1 cellular context compared by ENCODE assay signal in the genomic region with DNA sequence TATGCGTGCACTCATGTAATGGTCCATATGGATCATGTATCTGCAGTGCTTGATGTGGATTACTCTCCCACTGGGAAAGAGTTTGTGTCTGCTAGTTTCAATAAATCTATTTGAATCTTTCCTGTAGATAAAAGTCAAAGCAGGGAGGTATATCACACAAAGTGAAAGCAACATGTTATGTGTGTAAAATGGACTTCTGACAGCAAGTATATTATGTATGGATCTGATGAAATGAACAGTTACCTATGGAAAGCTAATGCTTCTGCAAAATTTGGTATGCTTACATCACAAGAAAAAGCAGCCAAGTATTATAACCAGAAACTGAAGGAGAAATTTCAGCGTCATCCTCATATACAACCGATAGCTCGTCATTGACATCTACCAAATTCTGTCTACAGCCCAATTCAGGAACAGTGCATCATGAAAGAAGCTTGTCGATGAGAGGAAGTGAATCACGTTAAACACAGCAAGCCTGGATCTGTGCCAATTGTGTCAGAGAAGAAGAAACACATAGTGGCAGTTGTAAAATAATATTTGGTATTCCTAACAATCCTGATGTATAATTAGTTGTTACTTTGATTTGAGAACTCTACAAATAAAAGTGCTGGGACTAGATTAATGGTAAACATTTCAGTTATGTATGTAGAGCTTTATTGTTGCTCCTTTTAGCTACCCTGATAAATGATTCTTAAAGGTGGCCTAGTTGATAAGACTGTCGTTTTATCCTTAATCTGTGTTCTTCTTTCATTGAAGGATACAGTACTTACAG.
TF ChIP-seq lines count a peak whose summit lies in the region.

No MANE protein-coding gene starts in this region.

TF ChIP-seq in K562, 482 proteins besides CTCF, POLR2A, EP300 and RAD21 (continued from another document and continues in another):
- TF ChIP-seq HEY1 (CRISPR knock-in tag; IDR thresholded peaks at IDR 0.05; ENCODE audit: borderline replicate concordance) (no peak), CUX1 (CRISPR knock-in tag; IDR thresholded peaks at IDR 0.05) (no peak), ZNF75A (CRISPR knock-in tag; IDR thresholded peaks at IDR 0.05) (no peak), ZNF778 (CRISPR knock-in tag; IDR thresholded peaks at IDR 0.05) (no peak), ZNF175 (CRISPR knock-in tag; IDR thresholded peaks at IDR 0.05; ENCODE audit: low read depth) (0 out of 2 replicates have a peak, but pooled peaks have one; percentile 31), TCF3 (CRISPR knock-in tag; IDR thresholded peaks at IDR 0.05) (peak; percentile 40; the same call in 1 of the 2 replicates), DPF2 (IDR thresholded peaks at IDR 0.05) (peak; percentile 21; the same call in 1 of the 2 replicates), ESRRB (CRISPR knock-in tag; IDR thresholded peaks at IDR 0.05; ENCODE audit: borderline replicate concordance) (no peak), TEAD4 (IDR thresholded peaks at IDR 0.05; ENCODE audit: low read length) (peak; percentile 48), TEAD4 (CRISPR knock-in tag; IDR thresholded peaks at IDR 0.05; ENCODE audit: borderline replicate concordance) (no peak), NR1H2 (CRISPR knock-in tag; IDR thresholded peaks at IDR 0.05) (no peak), RFX1 (IDR thresholded peaks at IDR 0.05) (no peak), FUS (optimal IDR thresholded peaks at IDR 0.05; ENCODE audit: low read depth, low read length) (no peak), ZNF764 (CRISPR knock-in tag; IDR thresholded peaks at IDR 0.05; ENCODE audit: low read depth) (no peak), PKNOX1 (IDR thresholded peaks at IDR 0.05) (0 out of 2 replicates have a peak, but pooled peaks have one; percentile 9), E2F4 (CRISPR knock-in tag; IDR thresholded peaks at IDR 0.05; ENCODE audit: low read depth) (no peak), EHMT2 (IDR thresholded peaks at IDR 0.05) (no peak), BRF1 (IDR thresholded peaks at IDR 0.05; ENCODE audit: borderline replicate concordance, extremely low read depth, insufficient read length) (no peak), TGIF2 (CRISPR knock-in tag; IDR thresholded peaks at IDR 0.05) (no peak), CHD2 (IDR thresholded peaks at IDR 0.05; ENCODE audit: low read depth, low read length) (no peak), SETDB1 (IDR thresholded peaks at IDR 0.05; ENCODE audit: low read length) (no peak), BACH1 (tag; IDR thresholded peaks at IDR 0.05) (no peak), DEAF1 (CRISPR knock-in tag; IDR thresholded peaks at IDR 0.05) (no peak), FOSL1 (tag; conservative IDR thresholded peaks at IDR 0.05) (peak; percentile 58; the same call in 1 of the 2 replicates), ATF1 (CRISPR knock-in tag; IDR thresholded peaks at IDR 0.05) (no peak), ATF1 (tag; IDR thresholded peaks at IDR 0.05) (peak; percentile 49), RBFOX2 (IDR thresholded peaks at IDR 0.05; ENCODE audit: low read depth, low read length) (no peak), TAF15 (IDR thresholded peaks at IDR 0.05; ENCODE audit: low read depth, low read length) (no peak), HOXB6 (CRISPR knock-in tag; IDR thresholded peaks at IDR 0.05; ENCODE audit: borderline replicate concordance) (no peak), RBM22 (IDR thresholded peaks at IDR 0.05; ENCODE audit: low read depth, low read length, poor library complexity, severe bottlenecking) (no peak), PHF21A (IDR thresholded peaks at IDR 0.05; ENCODE audit: borderline replicate concordance, low read depth) (no peak), PCBP1 (IDR thresholded peaks at IDR 0.05; ENCODE audit: low read depth, low read length, poor library complexity, severe bottlenecking) (no peak), POU5F1 (IDR thresholded peaks at IDR 0.05; ENCODE audit: borderline replicate concordance, low read depth, low read length, partially characterized antibody) (no peak)
- TF ChIP-seq, protein P1, sequence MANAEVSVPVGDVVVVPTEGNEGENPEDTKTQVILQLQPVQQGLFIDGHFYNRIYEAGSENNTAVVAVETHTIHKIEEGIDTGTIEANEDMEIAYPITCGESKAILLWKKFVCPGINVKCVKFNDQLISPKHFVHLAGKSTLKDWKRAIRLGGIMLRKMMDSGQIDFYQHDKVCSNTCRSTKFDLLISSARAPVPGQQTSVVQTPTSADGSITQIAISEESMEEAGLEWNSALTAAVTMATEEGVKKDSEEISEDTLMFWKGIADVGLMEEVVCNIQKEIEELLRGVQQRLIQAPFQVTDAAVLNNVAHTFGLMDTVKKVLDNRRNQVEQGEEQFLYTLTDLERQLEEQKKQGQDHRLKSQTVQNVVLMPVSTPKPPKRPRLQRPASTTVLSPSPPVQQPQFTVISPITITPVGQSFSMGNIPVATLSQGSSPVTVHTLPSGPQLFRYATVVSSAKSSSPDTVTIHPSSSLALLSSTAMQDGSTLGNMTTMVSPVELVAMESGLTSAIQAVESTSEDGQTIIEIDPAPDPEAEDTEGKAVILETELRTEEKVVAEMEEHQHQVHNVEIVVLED (CRISPR knock-in tag; IDR thresholded peaks at IDR 0.05): no peak
- TF ChIP-seq, protein P2, sequence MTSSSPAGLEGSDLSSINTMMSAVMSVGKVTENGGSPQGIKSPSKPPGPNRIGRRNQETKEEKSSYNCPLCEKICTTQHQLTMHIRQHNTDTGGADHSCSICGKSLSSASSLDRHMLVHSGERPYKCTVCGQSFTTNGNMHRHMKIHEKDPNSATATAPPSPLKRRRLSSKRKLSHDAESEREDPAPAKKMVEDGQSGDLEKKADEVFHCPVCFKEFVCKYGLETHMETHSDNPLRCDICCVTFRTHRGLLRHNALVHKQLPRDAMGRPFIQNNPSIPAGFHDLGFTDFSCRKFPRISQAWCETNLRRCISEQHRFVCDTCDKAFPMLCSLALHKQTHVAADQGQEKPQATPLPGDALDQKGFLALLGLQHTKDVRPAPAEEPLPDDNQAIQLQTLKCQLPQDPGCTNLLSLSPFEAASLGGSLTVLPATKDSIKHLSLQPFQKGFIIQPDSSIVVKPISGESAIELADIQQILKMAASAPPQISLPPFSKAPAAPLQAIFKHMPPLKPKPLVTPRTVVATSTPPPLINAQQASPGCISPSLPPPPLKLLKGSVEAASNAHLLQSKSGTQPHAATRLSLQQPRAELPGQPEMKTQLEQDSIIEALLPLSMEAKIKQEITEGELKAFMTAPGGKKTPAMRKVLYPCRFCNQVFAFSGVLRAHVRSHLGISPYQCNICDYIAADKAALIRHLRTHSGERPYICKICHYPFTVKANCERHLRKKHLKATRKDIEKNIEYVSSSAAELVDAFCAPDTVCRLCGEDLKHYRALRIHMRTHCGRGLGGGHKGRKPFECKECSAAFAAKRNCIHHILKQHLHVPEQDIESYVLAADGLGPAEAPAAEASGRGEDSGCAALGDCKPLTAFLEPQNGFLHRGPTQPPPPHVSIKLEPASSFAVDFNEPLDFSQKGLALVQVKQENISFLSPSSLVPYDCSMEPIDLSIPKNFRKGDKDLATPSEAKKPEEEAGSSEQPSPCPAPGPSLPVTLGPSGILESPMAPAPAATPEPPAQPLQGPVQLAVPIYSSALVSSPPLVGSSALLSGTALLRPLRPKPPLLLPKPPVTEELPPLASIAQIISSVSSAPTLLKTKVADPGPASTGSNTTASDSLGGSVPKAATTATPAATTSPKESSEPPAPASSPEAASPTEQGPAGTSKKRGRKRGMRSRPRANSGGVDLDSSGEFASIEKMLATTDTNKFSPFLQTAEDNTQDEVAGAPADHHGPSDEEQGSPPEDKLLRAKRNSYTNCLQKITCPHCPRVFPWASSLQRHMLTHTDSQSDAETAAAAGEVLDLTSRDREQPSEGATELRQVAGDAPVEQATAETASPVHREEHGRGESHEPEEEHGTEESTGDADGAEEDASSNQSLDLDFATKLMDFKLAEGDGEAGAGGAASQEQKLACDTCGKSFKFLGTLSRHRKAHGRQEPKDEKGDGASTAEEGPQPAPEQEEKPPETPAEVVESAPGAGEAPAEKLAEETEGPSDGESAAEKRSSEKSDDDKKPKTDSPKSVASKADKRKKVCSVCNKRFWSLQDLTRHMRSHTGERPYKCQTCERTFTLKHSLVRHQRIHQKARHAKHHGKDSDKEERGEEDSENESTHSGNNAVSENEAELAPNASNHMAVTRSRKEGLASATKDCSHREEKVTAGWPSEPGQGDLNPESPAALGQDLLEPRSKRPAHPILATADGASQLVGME (CRISPR knock-in tag; IDR thresholded peaks at IDR 0.05): no peak
- TF ChIP-seq, protein P3, sequence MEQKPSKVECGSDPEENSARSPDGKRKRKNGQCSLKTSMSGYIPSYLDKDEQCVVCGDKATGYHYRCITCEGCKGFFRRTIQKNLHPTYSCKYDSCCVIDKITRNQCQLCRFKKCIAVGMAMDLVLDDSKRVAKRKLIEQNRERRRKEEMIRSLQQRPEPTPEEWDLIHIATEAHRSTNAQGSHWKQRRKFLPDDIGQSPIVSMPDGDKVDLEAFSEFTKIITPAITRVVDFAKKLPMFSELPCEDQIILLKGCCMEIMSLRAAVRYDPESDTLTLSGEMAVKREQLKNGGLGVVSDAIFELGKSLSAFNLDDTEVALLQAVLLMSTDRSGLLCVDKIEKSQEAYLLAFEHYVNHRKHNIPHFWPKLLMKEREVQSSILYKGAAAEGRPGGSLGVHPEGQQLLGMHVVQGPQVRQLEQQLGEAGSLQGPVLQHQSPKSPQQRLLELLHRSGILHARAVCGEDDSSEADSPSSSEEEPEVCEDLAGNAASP (IDR thresholded peaks at IDR 0.05): no peak
- TF ChIP-seq, protein P4, sequence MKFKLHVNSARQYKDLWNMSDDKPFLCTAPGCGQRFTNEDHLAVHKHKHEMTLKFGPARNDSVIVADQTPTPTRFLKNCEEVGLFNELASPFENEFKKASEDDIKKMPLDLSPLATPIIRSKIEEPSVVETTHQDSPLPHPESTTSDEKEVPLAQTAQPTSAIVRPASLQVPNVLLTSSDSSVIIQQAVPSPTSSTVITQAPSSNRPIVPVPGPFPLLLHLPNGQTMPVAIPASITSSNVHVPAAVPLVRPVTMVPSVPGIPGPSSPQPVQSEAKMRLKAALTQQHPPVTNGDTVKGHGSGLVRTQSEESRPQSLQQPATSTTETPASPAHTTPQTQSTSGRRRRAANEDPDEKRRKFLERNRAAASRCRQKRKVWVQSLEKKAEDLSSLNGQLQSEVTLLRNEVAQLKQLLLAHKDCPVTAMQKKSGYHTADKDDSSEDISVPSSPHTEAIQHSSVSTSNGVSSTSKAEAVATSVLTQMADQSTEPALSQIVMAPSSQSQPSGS (CRISPR knock-in tag; IDR thresholded peaks at IDR 0.05): no peak
